ENCODE assay signal across 3 cellular contexts in the genomic region with DNA sequence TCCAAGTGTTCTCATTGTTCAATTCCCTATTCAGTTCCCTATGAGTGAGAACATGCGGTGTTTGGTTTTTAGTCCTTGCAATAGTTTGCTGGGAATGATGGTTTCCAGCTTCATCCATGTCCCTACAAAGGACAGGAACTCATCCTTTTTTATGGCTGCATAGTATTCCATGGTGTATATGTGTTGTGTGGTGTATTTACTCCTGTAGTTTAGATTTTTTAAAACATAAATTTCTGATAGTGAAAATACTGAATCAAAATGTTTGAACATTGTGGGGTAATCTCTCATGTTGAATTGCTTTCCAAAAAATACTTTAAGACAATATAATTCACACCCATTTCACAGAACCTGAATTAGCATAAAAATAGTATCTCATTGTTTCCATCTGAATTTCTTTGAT.
DNase-seq lines count a peak whose midpoint lies in the region; ATAC-seq, FAIRE-seq and TF ChIP-seq lines count a peak whose summit lies in the region.
"Not testable (repeated sequence)": the region's sequence is repeated elsewhere in the genome, so short reads cannot be mapped to it uniquely, and the experiment has no call there.

No MANE protein-coding gene starts in this region.

- TF ChIP-seq EP300 in K562 (IDR thresholded peaks at IDR 0.05; ENCODE audit: low read length) = not testable (repeated sequence)

- not testable (repeated sequence) for DNase-seq in K562 (ENCODE audit: extremely low read depth in 1 of 4, low spot score in 3 of 4)

- not testable (repeated sequence) for TF ChIP-seq CTCF in HEK293 (tag by site-specific recombination; IDR thresholded peaks at IDR 0.05); K562 (IDR thresholded peaks at IDR 0.05 in 2 of 3, conservative IDR thresholded peaks at IDR 0.05 in 1 of 3; ENCODE audit: insufficient read depth in 2 of 3, low read depth in 1 of 3, low read length in 3 of 3); nephron (IDR thresholded peaks at IDR 0.05; ENCODE audit: unreplicated experiment in 3 of 3)

- not testable (repeated sequence) for H3K4me3 ChIP-seq in HEK293 (ENCODE audit: low read depth, low read length); K562

- not testable (repeated sequence) for TF ChIP-seq POLR2A in K562 (conservative IDR thresholded peaks at IDR 0.05)

- WGBS in K562 (ENCODE audit: insufficient coverage, low coverage, missing lambda C conversion rate) = 6% methylated on average over 1 of the region's 1 CpG

- not testable (repeated sequence) for H3K4me2 ChIP-seq in K562 (ENCODE audit: insufficient read depth, low read length)

- not testable (repeated sequence) for FAIRE-seq in K562 (lab: Jason Lieb, UNC)

- H3K79me2 ChIP-seq in K562 (ENCODE audit: control insufficient read depth, insufficient read depth, low read length) = not testable (repeated sequence)

- CTCF ChIA-PET in HEK293 (lab: Yijun Ruan, JAX); K562 (lab: Yijun Ruan, JAX; ENCODE audit: low intra/inter-chr PET ratio): not testable (repeated sequence)

- TF ChIP-seq RAD21 in K562 (CRISPR knock-in tag; conservative IDR thresholded peaks at IDR 0.05 in 1 of 2, IDR thresholded peaks at IDR 0.05 in 1 of 2) = not testable (repeated sequence)

- H3K27ac Mint-ChIP-seq in nephron = peak overlapping the region in 2 of 3 experiments; percentile 39 to 71

- H3K9me3 Mint-ChIP-seq in nephron = peaks cover 16% of the 10 kb centered on the region

- H3K27me3 Mint-ChIP-seq in nephron (ENCODE audit: low read depth) = peaks cover 11% of the 10 kb centered on the region

- not testable (repeated sequence) for H3K27me3 ChIP-seq in K562 (ENCODE audit: control insufficient read depth in 2 of 2, insufficient read depth in 2 of 2, low read length in 2 of 2)

- intact Hi-C loops in K562 (cut with micrococcal nuclease) = not testable (repeated sequence)

- not testable (repeated sequence) for H3K9me3 ChIP-seq in HEK293 (ENCODE audit: control insufficient read depth, insufficient read depth, low read depth, low read length); K562 (replicated peaks; ENCODE audit: control insufficient read depth, insufficient read depth, low read depth, low read length)

- H3K9ac ChIP-seq in K562 (ENCODE audit: insufficient read depth in 1 of 2, low read depth in 2 of 2, low read length in 2 of 2) = not testable (repeated sequence)

- not testable (repeated sequence) for H3K4me3 Mint-ChIP-seq in nephron

- not testable (repeated sequence) for H3K4me1 ChIP-seq in HEK293 (ENCODE audit: control insufficient read depth, insufficient read depth, low read length); K562 (replicated peaks in 1 of 2; ENCODE audit: control insufficient read depth in 2 of 2, insufficient read depth in 2 of 2, low read length in 2 of 2)

- H2AFZ ChIP-seq in K562 (ENCODE audit: low read depth, low read length) = not testable (repeated sequence)

- not testable (repeated sequence) for H4K20me1 ChIP-seq in K562 (replicated peaks; ENCODE audit: control insufficient read depth, insufficient read depth, low read length)

- not testable (repeated sequence) for H3K9me1 ChIP-seq in K562 (ENCODE audit: control insufficient read depth, insufficient read depth, low read length)

- not testable (repeated sequence) for H3K36me3 Mint-ChIP-seq in nephron (ENCODE audit: low read depth)

- in situ Hi-C loops in K562 (cut with MboI) = not testable (repeated sequence)

- POLR2A ChIA-PET in HEK293 (lab: Yijun Ruan, JAX); K562 (lab: Yijun Ruan, JAX): not testable (repeated sequence)

- BruUV-seq in K562 (replicated peaks; lab: Mats Ljungman, UMichigan) = not testable (repeated sequence)

- not testable (repeated sequence) for ATAC-seq in K562

- not testable (repeated sequence) for H3K27ac ChIP-seq in HEK293 (ENCODE audit: extremely low read depth, low read depth, low read length); K562 (ENCODE audit: extremely low read depth, low read depth, low read length)

- H3K4me1 Mint-ChIP-seq in nephron = peaks cover 18% of the 10 kb centered on the region

- H3K36me3 ChIP-seq in HEK293 (ENCODE audit: control insufficient read depth in 2 of 2, insufficient read depth in 1 of 2, low read length in 2 of 2); K562 (ENCODE audit: control insufficient read depth, insufficient read depth, low read length): not testable (repeated sequence)

TF ChIP-seq in HEK293, 187 proteins besides CTCF, POLR2A, EP300 and RAD21:
- TF ChIP-seq ZNF146 (tag by site-specific recombination; IDR thresholded peaks at IDR 0.05) = peak; percentile 24; the same call in 1 of the 2 replicates

TF ChIP-seq in K562, 482 proteins besides CTCF, POLR2A, EP300 and RAD21:
- TF ChIP-seq ZNF146 (CRISPR knock-in tag; IDR thresholded peaks at IDR 0.05; ENCODE audit: unreplicated experiment) (peak; percentile 66), RBM25 (IDR thresholded peaks at IDR 0.05; ENCODE audit: low read depth, low read length, severe bottlenecking) (peak; percentile 60)
